In genomic region chr11:64754919-64755662, GRCh38 we compare ENCODE assay signal across 10 cellular contexts.
"Had no signal": no experiment of that assay in that cellular context is flagged by ENCODE, and none has a peak within 500 bp of the region (broad histone marks: within the 10 kb centered on the region; RNA-seq: fewer than 3 reads in every experiment).

No MANE protein-coding gene starts in this region.

- H3K4me3 Mint-ChIP-seq: mesothelial cell of epicardium; stimulated activated naive CD8-positive, alpha-beta T cell treated with anti-CD3 and anti-CD28 coated beads, Interleukin-15, Interleukin-2, amounts not matched to agents 100 ng/mL and 50 ng/mL, for 24 hours had no signal

- H3K27ac Mint-ChIP-seq: activated naive CD4-positive, alpha-beta T cell treated with anti-CD3 and anti-CD28 coated beads, Interleukin-2, amount 50 U/mL, for 72 hours; mesothelial cell of epicardium; stimulated activated naive CD8-positive, alpha-beta T cell treated with anti-CD3 and anti-CD28 coated beads, Interleukin-15, Interleukin-2, amounts not matched to agents 100 ng/mL and 50 ng/mL, for 24 hours had no signal

- H3K4me3 ChIP-seq: left lung, right lobe of liver had no signal

- H3K36me3 ChIP-seq: right lobe of liver had no signal

- ATAC-seq: esophagus mucosa, left lung, right lobe of liver had no signal

- H3K27me3 Mint-ChIP-seq: stimulated activated naive CD8-positive, alpha-beta T cell treated with anti-CD3 and anti-CD28 coated beads, Interleukin-15, Interleukin-2, amounts not matched to agents 100 ng/mL and 50 ng/mL, for 24 hours had no signal

- H3K27ac ChIP-seq: left lung, right lobe of liver had no signal

- H3K27me3 ChIP-seq: left lung, right lobe of liver had no signal

- H3K9me3 ChIP-seq: left lung, right lobe of liver had no signal

- H3K36me3 Mint-ChIP-seq: activated naive CD4-positive, alpha-beta T cell treated with anti-CD3 and anti-CD28 coated beads, Interleukin-2, amount 50 U/mL, for 72 hours; mesothelial cell of epicardium had no signal

- DNase-seq: activated CD4-positive, alpha-beta T cell treated with anti-CD3 and anti-CD28 coated beads, Interleukin-2, amount 50 U/mL, for 4 hours; activated CD4-positive, CD25-positive, alpha-beta regulatory T cell treated with anti-CD3 and anti-CD28 coated beads, Interleukin-2, amount 50 U/mL, for 72 hours; activated T-cell treated with anti-CD3 and anti-CD28 coated beads, Interleukin-2, amount 50 U/mL, for 1 hour; stimulated activated CD4-positive, alpha-beta T cell treated with anti-CD3 and anti-CD28 coated beads, Interleukin-2, amount 100 ng/mL, for 48 hours had no signal

- H3K9me3 Mint-ChIP-seq: activated naive CD4-positive, alpha-beta T cell treated with anti-CD3 and anti-CD28 coated beads, Interleukin-2, amount 50 U/mL, for 72 hours; mesothelial cell of epicardium; stimulated activated naive CD8-positive, alpha-beta T cell treated with anti-CD3 and anti-CD28 coated beads, Interleukin-15, Interleukin-2, amounts not matched to agents 100 ng/mL and 50 ng/mL, for 24 hours had no signal

- H3K4me1 ChIP-seq: right lobe of liver had no signal
